ENCODE assay signal across 8 cellular contexts in genomic region chr6:31836676-31837611, GRCh38. TPM values are rescaled to one million over a fixed set of nuclear protein-coding genes. Genes with fewer than 3 reads are reported as not detected.
A peak's percentile ranks its signal among the peaks of the same experiment; 100 is the strongest.
DNase-seq lines count a peak whose midpoint lies in the region; ATAC-seq and TF ChIP-seq lines count a peak whose summit lies in the region.

No MANE protein-coding gene starts in this region.

- H3K9me3 ChIP-seq in right atrium auricular region (no peaks in the 10 kb centered on the region), adipocyte (ENCODE audit: control insufficient read depth, low read length) (no peaks in the 10 kb centered on the region), thoracic aorta (no peaks in the 10 kb centered on the region)

- CTCF ChIA-PET in HEK293T (lab: Yijun Ruan, JAX): interaction anchor here (0.8 kb wide), 1 partner anchor 10 kb away, joined by 3 read pairs; no protein-coding TSS in a partner anchor

- peak overlapping the region; percentile 99 for H3K9ac ChIP-seq in adipocyte (ENCODE audit: low read length)

- TF ChIP-seq CTCF in right atrium auricular region (IDR thresholded peaks at IDR 0.05) (peak in 1 of 2 donors; percentile 8), kidney epithelial cell (IDR thresholded peaks at IDR 0.05; ENCODE audit: insufficient read depth, low read length, poor library complexity, severe bottlenecking) (no peak), thoracic aorta (IDR thresholded peaks at IDR 0.05) (no peak)

- no peak for DNase-seq in right atrium auricular region (ENCODE audit: low spot score)
- DNase-seq in Right ventricle myocardium inferior (ENCODE audit: missing footprints): no peak
- peak; percentile 76 for DNase-seq in adipocyte (ENCODE audit: low read depth)
- DNase-seq in kidney epithelial cell (ENCODE audit: low read depth): no peak
- DNase-seq in thoracic aorta (ENCODE audit: low spot score): no peak
- no peak for DNase-seq in activated CD4-positive, CD25-positive, alpha-beta regulatory T cell treated with anti-CD3 and anti-CD28 coated beads, Interleukin-2, amount 50 U/mL, for 72 hours
- no peak for DNase-seq in HEK293T (ENCODE audit: extremely low spot score)

- POLR2A ChIA-PET in HEK293T (lab: Yijun Ruan, JAX): interaction anchor here (0.7 to 12.0 kb wide), 9 partner anchors 10 to 176 kb away, joined by 3 to 104 read pairs (median 4); partner anchors contain the start of genes ABHD16A, C6orf47, HSPA1B and LSM2

- ATAC-seq in Right ventricle myocardium inferior (no peak), thoracic aorta (ENCODE audit: insufficient number of reproducible peaks, low FRiP score, low read depth) (no peak), HG03571 (IDR thresholded peaks at IDR 0.05; ENCODE audit: unreplicated experiment) (no peak)

- peak overlapping the region; percentile 98 for H3K27ac ChIP-seq in right atrium auricular region
- H3K27ac ChIP-seq in thoracic aorta: peak overlapping the region; percentile 27 to 92

- no peaks in the 10 kb centered on the region for H3K27me3 ChIP-seq in right atrium auricular region
- no peaks in the 10 kb centered on the region for H3K27me3 ChIP-seq in adipocyte (replicated peaks; ENCODE audit: control insufficient read depth, insufficient read depth, low read length)
- H3K27me3 ChIP-seq in kidney epithelial cell (ENCODE audit: control insufficient read depth, insufficient read depth, low read length): no peaks in the 10 kb centered on the region
- H3K27me3 ChIP-seq in thoracic aorta (replicated peaks; ENCODE audit: insufficient read depth): no peaks in the 10 kb centered on the region

- H3K4me1 ChIP-seq in right atrium auricular region: peaks cover 0 to 47% of the 10 kb centered on the region in 2 donors
- H3K4me1 ChIP-seq in adipocyte (ENCODE audit: control insufficient read depth, insufficient read depth, low read length): peaks cover 29% of the 10 kb centered on the region
- peaks cover 35 to 43% of the 10 kb centered on the region in 2 donors for H3K4me1 ChIP-seq in thoracic aorta (ENCODE audit: control insufficient read depth in 1 of 2, low read depth in 2 of 2)

- H3K36me3 ChIP-seq in right atrium auricular region: peaks cover 51% of the 10 kb centered on the region
- H3K36me3 ChIP-seq in adipocyte (ENCODE audit: control insufficient read depth, insufficient read depth, low read length, severe bottlenecking): peaks cover 54% of the 10 kb centered on the region
- peaks cover 2% of the 10 kb centered on the region for H3K36me3 ChIP-seq in kidney epithelial cell (ENCODE audit: control insufficient read depth, insufficient read depth, low read length)
- peaks cover 40% of the 10 kb centered on the region for H3K36me3 ChIP-seq in thoracic aorta

- intact Hi-C loops in Right ventricle myocardium inferior (cut with DNase I): loop anchor here (10.0 kb wide), 1 partner anchor 292 kb away; the partner anchor contains the start of genes ATP6V1G2, DDX39B and NFKBIL1

- peak overlapping the region; percentile 7 to 99 for H3K4me3 ChIP-seq in right atrium auricular region
- peak overlapping the region; percentile 95 for H3K4me3 ChIP-seq in adipocyte (ENCODE audit: low read length)
- H3K4me3 ChIP-seq in kidney epithelial cell (ENCODE audit: low read depth, low read length): peak overlapping the region; percentile 99
- H3K4me3 ChIP-seq in thoracic aorta: peak overlapping the region; percentile 98

TF ChIP-seq in HEK293T, 16 proteins besides CTCF, POLR2A, EP300 and RAD21:
- TF ChIP-seq HDGF (IDR thresholded peaks at IDR 0.05; ENCODE audit: borderline replicate concordance): no peak
- TF ChIP-seq, protein P1, sequence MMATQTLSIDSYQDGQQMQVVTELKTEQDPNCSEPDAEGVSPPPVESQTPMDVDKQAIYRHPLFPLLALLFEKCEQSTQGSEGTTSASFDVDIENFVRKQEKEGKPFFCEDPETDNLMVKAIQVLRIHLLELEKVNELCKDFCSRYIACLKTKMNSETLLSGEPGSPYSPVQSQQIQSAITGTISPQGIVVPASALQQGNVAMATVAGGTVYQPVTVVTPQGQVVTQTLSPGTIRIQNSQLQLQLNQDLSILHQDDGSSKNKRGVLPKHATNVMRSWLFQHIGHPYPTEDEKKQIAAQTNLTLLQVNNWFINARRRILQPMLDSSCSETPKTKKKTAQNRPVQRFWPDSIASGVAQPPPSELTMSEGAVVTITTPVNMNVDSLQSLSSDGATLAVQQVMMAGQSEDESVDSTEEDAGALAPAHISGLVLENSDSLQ (IDR thresholded peaks at IDR 0.05): no peak
- no peak for TF ChIP-seq ZNF384 (IDR thresholded peaks at IDR 0.05)
- no peak for TF ChIP-seq BHLHE40 (IDR thresholded peaks at IDR 0.05; ENCODE audit: borderline replicate concordance)
- TF ChIP-seq SP1 (IDR thresholded peaks at IDR 0.05): no peak
- no peak for TF ChIP-seq CTBP1 (IDR thresholded peaks at IDR 0.05; ENCODE audit: borderline replicate concordance)
- no peak for TF ChIP-seq NFRKB (IDR thresholded peaks at IDR 0.05)
- TF ChIP-seq FOXA1 (IDR thresholded peaks at IDR 0.05): no peak
- no peak for TF ChIP-seq L3MBTL2 (conservative IDR thresholded peaks at IDR 0.05)

RNA-seq across cellular contexts. Expression of gene HSPA1B, which starts 9.4 kb away (rescaled TPM):
- total RNA-seq in right atrium auricular region (100 to 1,000 TPM; 131 to 232 TPM), Right ventricle myocardium inferior (215 TPM), kidney epithelial cell (68.3 and 79.1 TPM in 2 replicates), thoracic aorta (100 to 1,000 TPM; 178 to 262 TPM)

RNA-seq across cellular contexts. Expression of gene HSPA1A, which starts 21.6 kb away (rescaled TPM):
- total RNA-seq in right atrium auricular region (100 to 1,000 TPM; 315 to 334 TPM), Right ventricle myocardium inferior (298 TPM), kidney epithelial cell (54.6 and 67.0 TPM in 2 replicates), thoracic aorta (100 to 1,000 TPM; 240 to 354 TPM)

RNA-seq across cellular contexts. Expression of gene HSPA1L, which starts 21.9 kb away (rescaled TPM):
- total RNA-seq in right atrium auricular region: 1 to 10 TPM; 1.1 to 1.6 TPM
- 1.6 TPM for total RNA-seq in Right ventricle myocardium inferior
- 0.46 and 1.1 TPM in 2 replicates for total RNA-seq in kidney epithelial cell
- total RNA-seq in thoracic aorta: 1 to 10 TPM; 1.1 to 1.2 TPM

RNA-seq across cellular contexts. Expression of gene NEU1, which starts 25.7 kb away (rescaled TPM):
- 10 to 100 TPM; 28.0 to 37.7 TPM for total RNA-seq in right atrium auricular region
- total RNA-seq in Right ventricle myocardium inferior: 25.6 TPM
- total RNA-seq in kidney epithelial cell: 142 and 152 TPM in 2 replicates
- total RNA-seq in thoracic aorta: 10 to 100 TPM; 26.0 to 35.2 TPM

RNA-seq across cellular contexts. Expression of gene LSM2, which starts 30.2 kb away (rescaled TPM):
- total RNA-seq in right atrium auricular region (10 to 100 TPM; 28.8 to 32.0 TPM), Right ventricle myocardium inferior (24.6 TPM), kidney epithelial cell (78.6 and 89.0 TPM in 2 replicates), thoracic aorta (10 to 100 TPM; 21.2 to 40.1 TPM)
